Comparison of ENCODE assay signal across 8 cellular contexts in genomic region chr14:106436310-106436905, GRCh38.
DNase-seq lines count a peak whose midpoint lies in the region; ATAC-seq, FAIRE-seq and TF ChIP-seq lines count a peak whose summit lies in the region.

No MANE protein-coding gene starts in this region.

- no peak overlapping the region for H3K27ac ChIP-seq in lower lobe of right lung

- peaks cover 13% of the 10 kb centered on the region for H3K27me3 ChIP-seq in lower lobe of right lung (ENCODE audit: low read depth)

- H3K9me3 ChIP-seq in lower lobe of right lung = no peaks in the 10 kb centered on the region

- ATAC-seq in lower lobe of right lung = peak; percentile 62 to 63
- peak; percentile 28 for ATAC-seq in stimulated activated naive CD8-positive, alpha-beta T cell treated with anti-CD3 and anti-CD28 coated beads, Interleukin-15, Interleukin-2, amounts not matched to agents 100 U/mL and 50 U/mL, for 24 hours
- ATAC-seq in HG02763 (IDR thresholded peaks at IDR 0.05; ENCODE audit: unreplicated experiment) = no peak
- no peak for ATAC-seq in GM21447 (IDR thresholded peaks at IDR 0.05; ENCODE audit: unreplicated experiment)

- H3K36me3 ChIP-seq in lower lobe of right lung = no peaks in the 10 kb centered on the region

- peak; percentile 87 for FAIRE-seq in GM19239 (lab: Jason Lieb, UNC)

- H3K4me3 ChIP-seq in lower lobe of right lung = no peak overlapping the region

- H3K4me1 ChIP-seq in lower lobe of right lung = no peaks in the 10 kb centered on the region

- peak; percentile 36 for DNase-seq in GM19239 (ENCODE audit: insufficient read length, low spot score)
- peak; percentile 2 for DNase-seq in NCI-H526 treated with DMSO at 0.1 percent for 48 hours (lab: John Stamatoyannopoulos, UW)
- peak; percentile 67 for DNase-seq in activated T-cell treated with anti-CD3 and anti-CD28 coated beads for 4 hours
- DNase-seq in lower lobe of right lung = peak; percentile 59
- peak; percentile 82 for DNase-seq in stimulated activated naive CD8-positive, alpha-beta T cell treated with anti-CD3 and anti-CD28 coated beads, Interleukin-15, Interleukin-2, amounts not matched to agents 100 U/mL and 50 U/mL, for 24 hours
- DNase-seq in posterior vena cava (ENCODE audit: low spot score) = no peak

- peak; percentile 60 for TF ChIP-seq CTCF in lower lobe of right lung (IDR thresholded peaks at IDR 0.05)

- intact Hi-C loops in lower lobe of right lung (cut with DNase I) = no loop called here
- intact Hi-C loops in posterior vena cava (cut with DNase I) = no loop called here

Comparison
In these comparisons a context has a peak if more than half of its experiments do, and no peak if none do; other contexts are left out.
1. ATAC-seq: peak in lower lobe of right lung (2 of 2) and stimulated activated naive CD8-positive, alpha-beta T cell treated with anti-CD3 and anti-CD28 coated beads, Interleukin-15, Interleukin-2, amounts not matched to agents 100 U/mL and 50 U/mL, for 24 hours (single experiment); none in HG02763 (single experiment) and GM21447 (single experiment).